Comparison of ENCODE assay signal across 7 cellular contexts in the genomic region with DNA sequence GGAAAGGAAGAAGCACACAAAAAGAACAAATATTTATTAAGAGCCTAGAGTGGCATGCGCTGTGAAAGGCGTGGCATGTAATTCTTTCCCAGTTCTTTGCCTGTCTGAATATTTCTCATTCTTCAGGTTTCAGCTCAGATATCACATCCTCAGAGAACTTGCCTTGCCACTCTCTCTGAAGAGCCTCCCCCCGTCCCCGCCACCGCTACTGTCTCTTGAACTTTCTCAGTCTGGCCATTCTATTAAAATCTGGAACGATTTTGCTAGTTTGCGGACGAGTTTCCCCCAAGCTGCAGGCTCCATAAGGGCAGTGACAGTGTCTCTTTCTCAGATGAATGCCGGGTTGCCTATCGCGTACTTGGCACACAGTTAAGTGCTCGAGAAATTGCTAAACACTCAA. TPM values are rescaled to one million over a fixed set of nuclear protein-coding genes. Genes with fewer than 3 reads are reported as not detected.
DNase-seq lines count a peak whose midpoint lies in the region; ATAC-seq and TF ChIP-seq lines count a peak whose summit lies in the region.

No MANE protein-coding gene starts in this region.

- H4K12ac ChIP-seq in trophoblast cell (ENCODE audit: low read depth, low read length), result no peak overlapping the region

- TF ChIP-seq CTCF in HCT116 (IDR thresholded peaks at IDR 0.05 in 2 of 3, conservative IDR thresholded peaks at IDR 0.05 in 1 of 3; ENCODE audit: borderline replicate concordance in 1 of 3, insufficient read depth in 1 of 3, low read depth in 2 of 3, low read length in 2 of 3) (no peak), VCaP (conservative IDR thresholded peaks at IDR 0.05) (no peak), foreskin fibroblast (IDR thresholded peaks at IDR 0.05; ENCODE audit: low read depth, low read length) (no peak)

- H3K79me2 ChIP-seq in HCT116 (ENCODE audit: insufficient read depth, low read length) (peaks cover 29% of the 10 kb centered on the region), trophoblast cell (ENCODE audit: control insufficient read depth, insufficient read depth, low read length, poor library complexity) (peaks cover 7% of the 10 kb centered on the region)

- intact Hi-C loops in HCT116 (cut with micrococcal nuclease), result loop anchor here (1.0 kb wide), 1 partner anchor 65 kb away; no protein-coding TSS in a partner anchor

- no peaks in the 10 kb centered on the region for H3K9me2 ChIP-seq in HCT116 (ENCODE audit: insufficient read depth)

- H3K27me3 ChIP-seq in HCT116 (ENCODE audit: insufficient read depth, low read length), result no peaks in the 10 kb centered on the region
- no peaks in the 10 kb centered on the region for H3K27me3 ChIP-seq in trophoblast cell (ENCODE audit: insufficient read depth, low read length)

- H3K9me3 ChIP-seq in HCT116 (ENCODE audit: control insufficient read depth in 1 of 2, insufficient read depth in 1 of 2, low read depth in 1 of 2, low read length in 2 of 2) (no peaks in the 10 kb centered on the region), trophoblast cell (ENCODE audit: insufficient read depth, low read depth, low read length) (no peaks in the 10 kb centered on the region)

- H2AFZ ChIP-seq in HCT116 (ENCODE audit: low read depth, low read length, poor library complexity, severe bottlenecking) (peak overlapping the region; percentile 99), trophoblast cell (ENCODE audit: insufficient read depth, low read length, poor library complexity) (peak overlapping the region; percentile 93)

- H3K4me2 ChIP-seq in HCT116 (ENCODE audit: low read length) (peak overlapping the region; percentile 97), trophoblast cell (ENCODE audit: low read length) (peak overlapping the region; percentile 81)

- H2BK5ac ChIP-seq in trophoblast cell (ENCODE audit: low read depth, low read length, poor library complexity), result peak overlapping the region; percentile 78

- H3K23ac ChIP-seq in trophoblast cell (ENCODE audit: low read length), result no peak overlapping the region

- no peak overlapping the region for H2AK5ac ChIP-seq in trophoblast cell (ENCODE audit: low read length)

- H3K4me1 ChIP-seq in HCT116 (ENCODE audit: control insufficient read depth in 1 of 2, insufficient read depth in 2 of 2, low read length in 2 of 2) (peaks cover 7 to 16% of the 10 kb centered on the region in 2 experiments), trophoblast cell (ENCODE audit: control insufficient read depth in 1 of 2, insufficient read depth in 2 of 2, low read length in 2 of 2) (peaks cover 2 to 5% of the 10 kb centered on the region in 2 experiments)

- H3K4ac ChIP-seq in trophoblast cell (ENCODE audit: low read depth, low read length), result peak overlapping the region; percentile 55

- 0 out of 2 replicates have a peak overlapping the region, but pooled peaks have one; percentile 4 for H3K9ac ChIP-seq in HCT116 (ENCODE audit: low read length)
- no peak overlapping the region for H3K9ac ChIP-seq in trophoblast cell (ENCODE audit: low read length)

- BruUV-seq in HCT116 (replicated peaks; lab: Mats Ljungman, UMichigan), result TSS peak; percentile 42

- H3K79me1 ChIP-seq in trophoblast cell (ENCODE audit: low read length), result peaks cover 11% of the 10 kb centered on the region

- peak overlapping the region; percentile 62 for H2BK120ac ChIP-seq in trophoblast cell (ENCODE audit: insufficient read depth, low read length, poor library complexity)

- no peak for TF ChIP-seq RAD21 in HCT116 (IDR thresholded peaks at IDR 0.05; ENCODE audit: low read depth)

- no peak overlapping the region for H2BK12ac ChIP-seq in trophoblast cell (ENCODE audit: low read length)

- H4K91ac ChIP-seq in trophoblast cell (ENCODE audit: low read depth, low read length), result peak overlapping the region; percentile 90

- H4K8ac ChIP-seq in trophoblast cell (ENCODE audit: low read depth, low read length), result peak overlapping the region; percentile 93

- H3K36me3 ChIP-seq in HCT116 (ENCODE audit: control insufficient read depth in 1 of 2, insufficient read depth in 2 of 2, low read length in 2 of 2), result no peaks in the 10 kb centered on the region
- H3K36me3 ChIP-seq in trophoblast cell (ENCODE audit: control insufficient read depth in 1 of 2, insufficient read depth in 2 of 2, low read length in 2 of 2), result no peaks in the 10 kb centered on the region

- peak overlapping the region; percentile 11 to 75; a peak in 3 of 4 replicates for H3K4me3 ChIP-seq in HCT116 (replicated peaks in 1 of 2; ENCODE audit: low read depth in 1 of 2, low read length in 2 of 2)
- H3K4me3 ChIP-seq in foreskin fibroblast (ENCODE audit: low read depth in 1 of 2, low read length in 2 of 2), result peak overlapping the region; percentile 64 to 90
- no peak overlapping the region for H3K4me3 ChIP-seq in trophoblast cell (ENCODE audit: low read depth, low read length)

- POLR2A ChIA-PET in HCT116 (lab: Charles Lee), result interaction anchor here (0.8 to 1.9 kb wide), 2 partner anchors 14 to 65 kb away, joined by 3 to 12 read pairs; no protein-coding TSS in a partner anchor

- RAD21 ChIA-PET in HCT116 (lab: Charles Lee; ENCODE audit: low non-redundant PET in 1 of 2, low total read pairs in 2 of 2, uncharacterized antibody in 2 of 2, unreplicated experiment in 2 of 2), result interaction anchor here in 1 of 2 experiments (0.7 kb wide), 1 partner anchor 74 kb away, joined by 3 read pairs; no protein-coding TSS in a partner anchor

- peak overlapping the region; percentile 92 for H3K14ac ChIP-seq in trophoblast cell (ENCODE audit: low read length)

- no peaks in the 10 kb centered on the region; the same call in 1 of the 2 replicates for H4K20me1 ChIP-seq in HCT116 (ENCODE audit: insufficient read depth)

- no peak for ATAC-seq in HCT116
- ATAC-seq in HG02623 (IDR thresholded peaks at IDR 0.05; ENCODE audit: unreplicated experiment), result no peak

- TF ChIP-seq POLR2A in HCT116 (IDR thresholded peaks at IDR 0.05; ENCODE audit: borderline replicate concordance, extremely low read depth, insufficient read depth, insufficient read length), result no peak

- no CpG with 5 or more reads among the region's 12 CpGs for WGBS in trophoblast cell (ENCODE audit: extremely low coverage, insufficient coverage, insufficient read length)

- H3K18ac ChIP-seq in trophoblast cell (ENCODE audit: low read length), result no peak overlapping the region

- DNase-seq in HCT116 (ENCODE audit: low read depth, low spot score), result no peak
- DNase-seq in foreskin fibroblast, result peak; percentile 19 to 55
- peak; percentile 64 to 78 for DNase-seq in trophoblast cell
- no peak for DNase-seq in NCI-H524 treated with DMSO at 0.1 percent for 48 hours (lab: John Stamatoyannopoulos, UW)
- DNase-seq in NCI-H187 (lab: John Stamatoyannopoulos, UW), result no peak

- CTCF ChIA-PET in HCT116 (lab: Charles Lee), result interaction anchor here (1.0 to 2.0 kb wide), 5 partner anchors 13 to 192 kb away, joined by 4 to 7 read pairs (median 7); no protein-coding TSS in a partner anchor

- H3K27ac ChIP-seq in HCT116 (ENCODE audit: low read depth, low read length) (no peak overlapping the region), VCaP (peak overlapping the region; percentile 77; the same call in 1 of the 2 replicates), trophoblast cell (ENCODE audit: low read depth, low read length) (peak overlapping the region; percentile 38)

TF ChIP-seq in HCT116, 20 proteins besides CTCF, POLR2A, EP300 and RAD21:
- TF ChIP-seq, protein P1, sequence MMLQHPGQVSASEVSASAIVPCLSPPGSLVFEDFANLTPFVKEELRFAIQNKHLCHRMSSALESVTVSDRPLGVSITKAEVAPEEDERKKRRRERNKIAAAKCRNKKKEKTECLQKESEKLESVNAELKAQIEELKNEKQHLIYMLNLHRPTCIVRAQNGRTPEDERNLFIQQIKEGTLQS (IDR thresholded peaks at IDR 0.05), result no peak
- TF ChIP-seq, protein P2, sequence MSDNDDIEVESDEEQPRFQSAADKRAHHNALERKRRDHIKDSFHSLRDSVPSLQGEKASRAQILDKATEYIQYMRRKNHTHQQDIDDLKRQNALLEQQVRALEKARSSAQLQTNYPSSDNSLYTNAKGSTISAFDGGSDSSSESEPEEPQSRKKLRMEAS (IDR thresholded peaks at IDR 0.05), result no peak
- TF ChIP-seq, protein P3, sequence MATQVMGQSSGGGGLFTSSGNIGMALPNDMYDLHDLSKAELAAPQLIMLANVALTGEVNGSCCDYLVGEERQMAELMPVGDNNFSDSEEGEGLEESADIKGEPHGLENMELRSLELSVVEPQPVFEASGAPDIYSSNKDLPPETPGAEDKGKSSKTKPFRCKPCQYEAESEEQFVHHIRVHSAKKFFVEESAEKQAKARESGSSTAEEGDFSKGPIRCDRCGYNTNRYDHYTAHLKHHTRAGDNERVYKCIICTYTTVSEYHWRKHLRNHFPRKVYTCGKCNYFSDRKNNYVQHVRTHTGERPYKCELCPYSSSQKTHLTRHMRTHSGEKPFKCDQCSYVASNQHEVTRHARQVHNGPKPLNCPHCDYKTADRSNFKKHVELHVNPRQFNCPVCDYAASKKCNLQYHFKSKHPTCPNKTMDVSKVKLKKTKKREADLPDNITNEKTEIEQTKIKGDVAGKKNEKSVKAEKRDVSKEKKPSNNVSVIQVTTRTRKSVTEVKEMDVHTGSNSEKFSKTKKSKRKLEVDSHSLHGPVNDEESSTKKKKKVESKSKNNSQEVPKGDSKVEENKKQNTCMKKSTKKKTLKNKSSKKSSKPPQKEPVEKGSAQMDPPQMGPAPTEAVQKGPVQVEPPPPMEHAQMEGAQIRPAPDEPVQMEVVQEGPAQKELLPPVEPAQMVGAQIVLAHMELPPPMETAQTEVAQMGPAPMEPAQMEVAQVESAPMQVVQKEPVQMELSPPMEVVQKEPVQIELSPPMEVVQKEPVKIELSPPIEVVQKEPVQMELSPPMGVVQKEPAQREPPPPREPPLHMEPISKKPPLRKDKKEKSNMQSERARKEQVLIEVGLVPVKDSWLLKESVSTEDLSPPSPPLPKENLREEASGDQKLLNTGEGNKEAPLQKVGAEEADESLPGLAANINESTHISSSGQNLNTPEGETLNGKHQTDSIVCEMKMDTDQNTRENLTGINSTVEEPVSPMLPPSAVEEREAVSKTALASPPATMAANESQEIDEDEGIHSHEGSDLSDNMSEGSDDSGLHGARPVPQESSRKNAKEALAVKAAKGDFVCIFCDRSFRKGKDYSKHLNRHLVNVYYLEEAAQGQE (IDR thresholded peaks at IDR 0.05; ENCODE audit: low read depth), result no peak
- TF ChIP-seq ZFX (IDR thresholded peaks at IDR 0.05), result no peak
- TF ChIP-seq SP1 (IDR thresholded peaks at IDR 0.05; ENCODE audit: low read depth), result 0 out of 2 replicates have a peak, but pooled peaks have one; percentile 1

RNA-seq across cellular contexts. Expression of a gene that starts 0.8 kb away (rescaled TPM):
- total RNA-seq in HCT116 (2021; ENCODE audit: unreplicated experiment), result 30.6 TPM
- 15.0 and 17.2 TPM in 2 replicates for polyA plus RNA-seq in HCT116 (2012)
- 22.8 and 23.3 TPM in 2 replicates for polyA plus RNA-seq in trophoblast cell (2013)

Comparison
In these comparisons a context has a peak if more than half of its experiments do, and no peak if none do; other contexts are left out.
1. DNase-seq: peak in foreskin fibroblast (2 of 2) and trophoblast cell (2 of 2); none in HCT116 (single experiment), NCI-H524 treated with DMSO at 0.1 percent for 48 hours (single experiment) and NCI-H187 (0 of 2).